In the genomic region with DNA sequence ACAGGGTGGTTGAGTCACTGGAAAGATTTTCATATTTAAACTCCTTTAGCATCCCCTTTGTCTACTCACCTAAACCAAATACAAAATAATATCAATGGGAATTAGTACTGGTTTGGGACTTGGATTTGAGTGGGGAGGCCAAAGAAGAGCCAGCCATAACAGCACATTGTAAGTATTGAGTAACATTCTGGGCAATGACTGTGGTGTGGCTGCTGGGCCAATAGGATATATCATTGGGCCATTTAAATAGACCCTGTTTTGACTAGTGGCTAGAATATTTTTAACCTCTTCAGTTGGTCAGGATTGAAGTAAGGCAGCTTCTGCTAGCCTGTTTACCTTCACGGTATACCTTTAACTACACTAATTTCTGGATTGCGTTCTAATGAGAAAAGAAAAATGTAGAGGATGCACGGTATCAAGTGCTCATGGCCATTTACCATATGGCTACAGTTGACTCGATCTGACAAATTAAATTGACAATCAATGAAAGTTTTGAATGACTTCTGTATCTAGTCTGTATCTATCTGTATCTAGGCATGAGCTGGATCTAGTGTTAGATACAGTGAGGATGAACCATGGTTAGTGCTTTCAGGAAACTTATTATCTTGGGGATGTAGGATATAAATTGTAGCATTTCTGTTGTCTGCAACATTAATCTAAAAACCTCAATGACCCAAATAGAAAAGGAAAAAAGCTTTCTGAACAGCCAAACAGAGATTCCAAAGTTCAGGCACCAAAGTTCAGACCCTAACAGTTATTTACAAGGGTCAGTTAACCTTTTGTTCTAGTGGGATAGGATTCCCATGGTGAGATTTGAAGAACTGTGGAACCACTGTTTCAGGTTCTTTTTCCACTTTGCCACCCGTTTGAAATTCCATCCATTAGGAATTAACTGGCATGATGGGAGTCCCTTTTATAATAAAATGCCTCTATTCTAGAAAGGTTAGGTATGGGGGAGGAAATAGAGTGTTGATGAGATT, we compare ENCODE assay signal across 1 cellular context.
TF ChIP-seq lines count a peak whose summit lies in the region.

No MANE protein-coding gene starts in this region.

TF ChIP-seq in K562, 482 proteins besides CTCF, POLR2A, EP300 and RAD21:
- TF ChIP-seq FOXJ2 (tag; IDR thresholded peaks at IDR 0.05): no peak
- TF ChIP-seq KHSRP (IDR thresholded peaks at IDR 0.05): no peak
- TF ChIP-seq LEF1 (IDR thresholded peaks at IDR 0.05): no peak
- TF ChIP-seq BDP1 (IDR thresholded peaks at IDR 0.05; ENCODE audit: insufficient read depth, insufficient read length): no peak
- no peak for TF ChIP-seq BMI1 (IDR thresholded peaks at IDR 0.05; ENCODE audit: low read length)
- TF ChIP-seq ZNF696 (CRISPR knock-in tag; conservative IDR thresholded peaks at IDR 0.05): no peak
- TF ChIP-seq HNRNPK (IDR thresholded peaks at IDR 0.05; ENCODE audit: low read depth, low read length, poor library complexity, severe bottlenecking): no peak
- no peak for TF ChIP-seq PHF21A (IDR thresholded peaks at IDR 0.05; ENCODE audit: borderline replicate concordance, low read depth)
- no peak for TF ChIP-seq YY1 (IDR thresholded peaks at IDR 0.05; ENCODE audit: borderline replicate concordance in 1 of 3, control insufficient read depth in 1 of 3, extremely low read depth in 1 of 3, insufficient read depth in 3 of 3, insufficient read length in 1 of 3, insufficient replicate concordance in 2 of 3, low read depth in 1 of 3, low read length in 2 of 3)
TF ChIP-seq in K562: peak in this region for 0.
